ENCODE assay signal across 1 cellular context in the genomic region with DNA sequence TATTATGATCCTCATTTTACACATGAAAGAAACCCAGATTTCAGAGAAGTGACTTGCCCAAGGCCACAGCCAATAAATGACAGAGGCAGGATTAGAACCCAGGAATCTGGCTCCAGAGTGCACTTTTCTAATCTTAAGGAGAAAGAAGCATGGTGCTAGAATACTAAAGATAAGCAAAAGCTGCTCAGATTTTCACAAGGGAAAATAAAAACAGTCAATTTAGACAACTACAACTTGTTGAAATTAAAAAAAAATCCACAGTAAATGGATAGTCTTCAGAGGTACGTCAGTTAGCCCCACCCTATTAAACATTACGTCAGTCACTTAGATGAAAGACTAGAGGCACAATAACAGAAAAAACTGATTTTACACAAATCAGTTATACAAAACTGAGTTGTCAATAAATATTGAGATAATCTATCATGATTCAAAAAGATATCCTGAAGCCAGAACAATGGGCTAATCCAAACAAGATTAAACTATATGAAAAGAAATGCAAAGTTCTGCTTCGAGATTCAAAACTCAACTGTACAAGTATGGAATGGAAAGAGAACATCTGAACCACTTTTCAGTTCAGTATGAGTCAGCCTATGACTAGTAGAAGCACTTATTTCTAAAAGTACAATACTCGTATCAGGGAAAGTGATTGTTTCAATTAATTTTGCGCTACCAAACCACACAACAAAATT.
TF ChIP-seq lines count a peak whose summit lies in the region.

No MANE protein-coding gene starts in this region.

TF ChIP-seq in K562, 482 proteins besides CTCF, POLR2A, EP300 and RAD21 (continues in another document):
- TF ChIP-seq SMARCA4 (IDR thresholded peaks at IDR 0.05) (0 out of 2 replicates have a peak, but pooled peaks have one; percentile 25), ZFX (CRISPR knock-in tag; IDR thresholded peaks at IDR 0.05) (no peak), ZNF75A (CRISPR knock-in tag; IDR thresholded peaks at IDR 0.05) (no peak), ZNF507 (tag; conservative IDR thresholded peaks at IDR 0.05) (no peak), DPF2 (IDR thresholded peaks at IDR 0.05) (peak; percentile 42; the same call in 1 of the 2 replicates), KHSRP (IDR thresholded peaks at IDR 0.05) (no peak), RBM34 (IDR thresholded peaks at IDR 0.05; ENCODE audit: borderline replicate concordance, insufficient read depth, low read length) (no peak), TBL1XR1 (IDR thresholded peaks at IDR 0.05; ENCODE audit: low read length in 2 of 2) (no peak), NFIX (CRISPR knock-in tag; IDR thresholded peaks at IDR 0.05; ENCODE audit: low read depth) (no peak), ZNF316 (IDR thresholded peaks at IDR 0.05) (no peak), HDAC3 (IDR thresholded peaks at IDR 0.05; ENCODE audit: borderline replicate concordance, partially characterized antibody) (no peak), ESRRB (CRISPR knock-in tag; IDR thresholded peaks at IDR 0.05; ENCODE audit: borderline replicate concordance) (no peak), MBD2 (IDR thresholded peaks at IDR 0.05; ENCODE audit: borderline replicate concordance, low read depth) (no peak), PHB2 (IDR thresholded peaks at IDR 0.05; ENCODE audit: low read depth) (no peak), JUNB (CRISPR knock-in tag; conservative IDR thresholded peaks at IDR 0.05) (no peak), MYBL2 (IDR thresholded peaks at IDR 0.05; ENCODE audit: low read depth) (peak; percentile 34; the same call in 1 of the 2 replicates), MYBL2 (CRISPR knock-in tag; IDR thresholded peaks at IDR 0.05; ENCODE audit: borderline replicate concordance) (no peak), GTF2A2 (tag; IDR thresholded peaks at IDR 0.05) (no peak), ZNF354B (CRISPR knock-in tag; IDR thresholded peaks at IDR 0.05) (no peak), LCOR (CRISPR knock-in tag; IDR thresholded peaks at IDR 0.05) (no peak), RBM39 (optimal IDR thresholded peaks at IDR 0.05; ENCODE audit: low read depth, low read length) (no peak), SREBF2 (CRISPR knock-in tag; IDR thresholded peaks at IDR 0.05) (no peak), HNRNPUL1 (IDR thresholded peaks at IDR 0.05; ENCODE audit: low read length) (no peak), ZBTB17 (CRISPR knock-in tag; IDR thresholded peaks at IDR 0.05) (no peak), ATF7 (IDR thresholded peaks at IDR 0.05) (peak; percentile 90), NCOA2 (IDR thresholded peaks at IDR 0.05; ENCODE audit: partially characterized antibody in 2 of 2) (no peak), TAL1 (IDR thresholded peaks at IDR 0.05) (no peak), CBFB (CRISPR knock-in tag; IDR thresholded peaks at IDR 0.05) (no peak), NUFIP1 (IDR thresholded peaks at IDR 0.05; ENCODE audit: partially characterized antibody) (no peak), TRIM24 (IDR thresholded peaks at IDR 0.05) (no peak), PPARD (CRISPR knock-in tag; IDR thresholded peaks at IDR 0.05) (no peak), RCOR1 (IDR thresholded peaks at IDR 0.05; ENCODE audit: borderline replicate concordance in 1 of 2, low read depth in 2 of 2, low read length in 2 of 2) (no peak; a peak in 1 of 4 replicates), FOXA3 (CRISPR knock-in tag; conservative IDR thresholded peaks at IDR 0.05 in 1 of 2, IDR thresholded peaks at IDR 0.05 in 1 of 2) (no peak), ETV1 (tag; conservative IDR thresholded peaks at IDR 0.05; ENCODE audit: low read depth) (no peak), KAT2B (IDR thresholded peaks at IDR 0.05; ENCODE audit: low read depth, low read length) (no peak), STAT5A (IDR thresholded peaks at IDR 0.05; ENCODE audit: borderline replicate concordance, low read length) (0 out of 2 replicates have a peak, but pooled peaks have one; percentile 15), SMARCA5 (IDR thresholded peaks at IDR 0.05) (no peak), GABPB1 (CRISPR knock-in tag; IDR thresholded peaks at IDR 0.05) (no peak), ZNF174 (CRISPR knock-in tag; IDR thresholded peaks at IDR 0.05) (no peak), CREM (IDR thresholded peaks at IDR 0.05; ENCODE audit: low read depth) (peak; percentile 40), JUN (IDR thresholded peaks at IDR 0.05; ENCODE audit: borderline replicate concordance, low read depth, low read length) (no peak), JUN (CRISPR knock-in tag; IDR thresholded peaks at IDR 0.05; ENCODE audit: borderline replicate concordance) (no peak), HMGN3 (IDR thresholded peaks at IDR 0.05; ENCODE audit: borderline replicate concordance, extremely low read depth, insufficient read length, low read depth, low read length) (no peak), MAFK (IDR thresholded peaks at IDR 0.05; ENCODE audit: low read length) (no peak), DACH1 (IDR thresholded peaks at IDR 0.05; ENCODE audit: partially characterized antibody) (no peak), ZNF134 (CRISPR knock-in tag; conservative IDR thresholded peaks at IDR 0.05) (no peak)
- TF ChIP-seq, protein P1, sequence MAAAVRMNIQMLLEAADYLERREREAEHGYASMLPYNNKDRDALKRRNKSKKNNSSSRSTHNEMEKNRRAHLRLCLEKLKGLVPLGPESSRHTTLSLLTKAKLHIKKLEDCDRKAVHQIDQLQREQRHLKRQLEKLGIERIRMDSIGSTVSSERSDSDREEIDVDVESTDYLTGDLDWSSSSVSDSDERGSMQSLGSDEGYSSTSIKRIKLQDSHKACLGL (CRISPR knock-in tag; IDR thresholded peaks at IDR 0.05; ENCODE audit: borderline replicate concordance, poor library complexity, severe bottlenecking), result no peak
- TF ChIP-seq, protein P2, sequence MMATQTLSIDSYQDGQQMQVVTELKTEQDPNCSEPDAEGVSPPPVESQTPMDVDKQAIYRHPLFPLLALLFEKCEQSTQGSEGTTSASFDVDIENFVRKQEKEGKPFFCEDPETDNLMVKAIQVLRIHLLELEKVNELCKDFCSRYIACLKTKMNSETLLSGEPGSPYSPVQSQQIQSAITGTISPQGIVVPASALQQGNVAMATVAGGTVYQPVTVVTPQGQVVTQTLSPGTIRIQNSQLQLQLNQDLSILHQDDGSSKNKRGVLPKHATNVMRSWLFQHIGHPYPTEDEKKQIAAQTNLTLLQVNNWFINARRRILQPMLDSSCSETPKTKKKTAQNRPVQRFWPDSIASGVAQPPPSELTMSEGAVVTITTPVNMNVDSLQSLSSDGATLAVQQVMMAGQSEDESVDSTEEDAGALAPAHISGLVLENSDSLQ (IDR thresholded peaks at IDR 0.05), result 0 out of 2 replicates have a peak, but pooled peaks have one; percentile 31
- TF ChIP-seq, protein P3, sequence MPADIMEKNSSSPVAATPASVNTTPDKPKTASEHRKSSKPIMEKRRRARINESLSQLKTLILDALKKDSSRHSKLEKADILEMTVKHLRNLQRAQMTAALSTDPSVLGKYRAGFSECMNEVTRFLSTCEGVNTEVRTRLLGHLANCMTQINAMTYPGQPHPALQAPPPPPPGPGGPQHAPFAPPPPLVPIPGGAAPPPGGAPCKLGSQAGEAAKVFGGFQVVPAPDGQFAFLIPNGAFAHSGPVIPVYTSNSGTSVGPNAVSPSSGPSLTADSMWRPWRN (IDR thresholded peaks at IDR 0.05; ENCODE audit: low read depth), result no peak
- TF ChIP-seq, protein P4, sequence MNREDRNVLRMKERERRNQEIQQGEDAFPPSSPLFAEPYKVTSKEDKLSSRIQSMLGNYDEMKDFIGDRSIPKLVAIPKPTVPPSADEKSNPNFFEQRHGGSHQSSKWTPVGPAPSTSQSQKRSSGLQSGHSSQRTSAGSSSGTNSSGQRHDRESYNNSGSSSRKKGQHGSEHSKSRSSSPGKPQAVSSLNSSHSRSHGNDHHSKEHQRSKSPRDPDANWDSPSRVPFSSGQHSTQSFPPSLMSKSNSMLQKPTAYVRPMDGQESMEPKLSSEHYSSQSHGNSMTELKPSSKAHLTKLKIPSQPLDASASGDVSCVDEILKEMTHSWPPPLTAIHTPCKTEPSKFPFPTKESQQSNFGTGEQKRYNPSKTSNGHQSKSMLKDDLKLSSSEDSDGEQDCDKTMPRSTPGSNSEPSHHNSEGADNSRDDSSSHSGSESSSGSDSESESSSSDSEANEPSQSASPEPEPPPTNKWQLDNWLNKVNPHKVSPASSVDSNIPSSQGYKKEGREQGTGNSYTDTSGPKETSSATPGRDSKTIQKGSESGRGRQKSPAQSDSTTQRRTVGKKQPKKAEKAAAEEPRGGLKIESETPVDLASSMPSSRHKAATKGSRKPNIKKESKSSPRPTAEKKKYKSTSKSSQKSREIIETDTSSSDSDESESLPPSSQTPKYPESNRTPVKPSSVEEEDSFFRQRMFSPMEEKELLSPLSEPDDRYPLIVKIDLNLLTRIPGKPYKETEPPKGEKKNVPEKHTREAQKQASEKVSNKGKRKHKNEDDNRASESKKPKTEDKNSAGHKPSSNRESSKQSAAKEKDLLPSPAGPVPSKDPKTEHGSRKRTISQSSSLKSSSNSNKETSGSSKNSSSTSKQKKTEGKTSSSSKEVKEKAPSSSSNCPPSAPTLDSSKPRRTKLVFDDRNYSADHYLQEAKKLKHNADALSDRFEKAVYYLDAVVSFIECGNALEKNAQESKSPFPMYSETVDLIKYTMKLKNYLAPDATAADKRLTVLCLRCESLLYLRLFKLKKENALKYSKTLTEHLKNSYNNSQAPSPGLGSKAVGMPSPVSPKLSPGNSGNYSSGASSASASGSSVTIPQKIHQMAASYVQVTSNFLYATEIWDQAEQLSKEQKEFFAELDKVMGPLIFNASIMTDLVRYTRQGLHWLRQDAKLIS (CRISPR knock-in tag; IDR thresholded peaks at IDR 0.05), result no peak
- TF ChIP-seq, protein P5, sequence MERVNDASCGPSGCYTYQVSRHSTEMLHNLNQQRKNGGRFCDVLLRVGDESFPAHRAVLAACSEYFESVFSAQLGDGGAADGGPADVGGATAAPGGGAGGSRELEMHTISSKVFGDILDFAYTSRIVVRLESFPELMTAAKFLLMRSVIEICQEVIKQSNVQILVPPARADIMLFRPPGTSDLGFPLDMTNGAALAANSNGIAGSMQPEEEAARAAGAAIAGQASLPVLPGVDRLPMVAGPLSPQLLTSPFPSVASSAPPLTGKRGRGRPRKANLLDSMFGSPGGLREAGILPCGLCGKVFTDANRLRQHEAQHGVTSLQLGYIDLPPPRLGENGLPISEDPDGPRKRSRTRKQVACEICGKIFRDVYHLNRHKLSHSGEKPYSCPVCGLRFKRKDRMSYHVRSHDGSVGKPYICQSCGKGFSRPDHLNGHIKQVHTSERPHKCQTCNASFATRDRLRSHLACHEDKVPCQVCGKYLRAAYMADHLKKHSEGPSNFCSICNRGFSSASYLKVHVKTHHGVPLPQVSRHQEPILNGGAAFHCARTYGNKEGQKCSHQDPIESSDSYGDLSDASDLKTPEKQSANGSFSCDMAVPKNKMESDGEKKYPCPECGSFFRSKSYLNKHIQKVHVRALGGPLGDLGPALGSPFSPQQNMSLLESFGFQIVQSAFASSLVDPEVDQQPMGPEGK (CRISPR knock-in tag; IDR thresholded peaks at IDR 0.05; ENCODE audit: borderline replicate concordance), result no peak
- TF ChIP-seq, protein P6, sequence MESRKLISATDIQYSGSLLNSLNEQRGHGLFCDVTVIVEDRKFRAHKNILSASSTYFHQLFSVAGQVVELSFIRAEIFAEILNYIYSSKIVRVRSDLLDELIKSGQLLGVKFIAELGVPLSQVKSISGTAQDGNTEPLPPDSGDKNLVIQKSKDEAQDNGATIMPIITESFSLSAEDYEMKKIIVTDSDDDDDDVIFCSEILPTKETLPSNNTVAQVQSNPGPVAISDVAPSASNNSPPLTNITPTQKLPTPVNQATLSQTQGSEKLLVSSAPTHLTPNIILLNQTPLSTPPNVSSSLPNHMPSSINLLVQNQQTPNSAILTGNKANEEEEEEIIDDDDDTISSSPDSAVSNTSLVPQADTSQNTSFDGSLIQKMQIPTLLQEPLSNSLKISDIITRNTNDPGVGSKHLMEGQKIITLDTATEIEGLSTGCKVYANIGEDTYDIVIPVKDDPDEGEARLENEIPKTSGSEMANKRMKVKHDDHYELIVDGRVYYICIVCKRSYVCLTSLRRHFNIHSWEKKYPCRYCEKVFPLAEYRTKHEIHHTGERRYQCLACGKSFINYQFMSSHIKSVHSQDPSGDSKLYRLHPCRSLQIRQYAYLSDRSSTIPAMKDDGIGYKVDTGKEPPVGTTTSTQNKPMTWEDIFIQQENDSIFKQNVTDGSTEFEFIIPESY (CRISPR knock-in tag; IDR thresholded peaks at IDR 0.05), result no peak
- TF ChIP-seq, protein P7, sequence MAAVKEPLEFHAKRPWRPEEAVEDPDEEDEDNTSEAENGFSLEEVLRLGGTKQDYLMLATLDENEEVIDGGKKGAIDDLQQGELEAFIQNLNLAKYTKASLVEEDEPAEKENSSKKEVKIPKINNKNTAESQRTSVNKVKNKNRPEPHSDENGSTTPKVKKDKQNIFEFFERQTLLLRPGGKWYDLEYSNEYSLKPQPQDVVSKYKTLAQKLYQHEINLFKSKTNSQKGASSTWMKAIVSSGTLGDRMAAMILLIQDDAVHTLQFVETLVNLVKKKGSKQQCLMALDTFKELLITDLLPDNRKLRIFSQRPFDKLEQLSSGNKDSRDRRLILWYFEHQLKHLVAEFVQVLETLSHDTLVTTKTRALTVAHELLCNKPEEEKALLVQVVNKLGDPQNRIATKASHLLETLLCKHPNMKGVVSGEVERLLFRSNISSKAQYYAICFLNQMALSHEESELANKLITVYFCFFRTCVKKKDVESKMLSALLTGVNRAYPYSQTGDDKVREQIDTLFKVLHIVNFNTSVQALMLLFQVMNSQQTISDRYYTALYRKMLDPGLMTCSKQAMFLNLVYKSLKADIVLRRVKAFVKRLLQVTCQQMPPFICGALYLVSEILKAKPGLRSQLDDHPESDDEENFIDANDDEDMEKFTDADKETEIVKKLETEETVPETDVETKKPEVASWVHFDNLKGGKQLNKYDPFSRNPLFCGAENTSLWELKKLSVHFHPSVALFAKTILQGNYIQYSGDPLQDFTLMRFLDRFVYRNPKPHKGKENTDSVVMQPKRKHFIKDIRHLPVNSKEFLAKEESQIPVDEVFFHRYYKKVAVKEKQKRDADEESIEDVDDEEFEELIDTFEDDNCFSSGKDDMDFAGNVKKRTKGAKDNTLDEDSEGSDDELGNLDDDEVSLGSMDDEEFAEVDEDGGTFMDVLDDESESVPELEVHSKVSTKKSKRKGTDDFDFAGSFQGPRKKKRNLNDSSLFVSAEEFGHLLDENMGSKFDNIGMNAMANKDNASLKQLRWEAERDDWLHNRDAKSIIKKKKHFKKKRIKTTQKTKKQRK (IDR thresholded peaks at IDR 0.05; ENCODE audit: borderline replicate concordance, low read depth, low read length), result no peak
- TF ChIP-seq, protein P8, sequence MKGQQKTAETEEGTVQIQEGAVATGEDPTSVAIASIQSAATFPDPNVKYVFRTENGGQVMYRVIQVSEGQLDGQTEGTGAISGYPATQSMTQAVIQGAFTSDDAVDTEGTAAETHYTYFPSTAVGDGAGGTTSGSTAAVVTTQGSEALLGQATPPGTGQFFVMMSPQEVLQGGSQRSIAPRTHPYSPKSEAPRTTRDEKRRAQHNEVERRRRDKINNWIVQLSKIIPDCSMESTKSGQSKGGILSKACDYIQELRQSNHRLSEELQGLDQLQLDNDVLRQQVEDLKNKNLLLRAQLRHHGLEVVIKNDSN (CRISPR knock-in tag; IDR thresholded peaks at IDR 0.05), result no peak
- TF ChIP-seq, protein P9, sequence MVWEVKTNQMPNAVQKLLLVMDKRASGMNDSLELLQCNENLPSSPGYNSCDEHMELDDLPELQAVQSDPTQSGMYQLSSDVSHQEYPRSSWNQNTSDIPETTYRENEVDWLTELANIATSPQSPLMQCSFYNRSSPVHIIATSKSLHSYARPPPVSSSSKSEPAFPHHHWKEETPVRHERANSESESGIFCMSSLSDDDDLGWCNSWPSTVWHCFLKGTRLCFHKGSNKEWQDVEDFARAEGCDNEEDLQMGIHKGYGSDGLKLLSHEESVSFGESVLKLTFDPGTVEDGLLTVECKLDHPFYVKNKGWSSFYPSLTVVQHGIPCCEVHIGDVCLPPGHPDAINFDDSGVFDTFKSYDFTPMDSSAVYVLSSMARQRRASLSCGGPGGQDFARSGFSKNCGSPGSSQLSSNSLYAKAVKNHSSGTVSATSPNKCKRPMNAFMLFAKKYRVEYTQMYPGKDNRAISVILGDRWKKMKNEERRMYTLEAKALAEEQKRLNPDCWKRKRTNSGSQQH (CRISPR knock-in tag; IDR thresholded peaks at IDR 0.05), result no peak
